17 cellular contexts compared by ENCODE assay signal in genomic region chr9:68919666-68920065, GRCh38.
A peak's percentile ranks its signal among the peaks of the same experiment; 100 is the strongest.
DNase-seq lines count a peak whose midpoint lies in the region; ATAC-seq and TF ChIP-seq lines count a peak whose summit lies in the region.
"Had no signal": no experiment of that assay in that cellular context is flagged by ENCODE, and none has a peak within 500 bp of the region (broad histone marks: within the 10 kb centered on the region; RNA-seq: fewer than 3 reads in every experiment).

No MANE protein-coding gene starts in this region.

- no peak for TF ChIP-seq CTCF in PC-3 (conservative IDR thresholded peaks at IDR 0.05; ENCODE audit: low read depth, low read length)

- CTCF ChIA-PET in PC-3 (lab: Charles Lee): no interaction called here

- no peaks in the 10 kb centered on the region for H4K20me1 ChIP-seq in PC-3 (ENCODE audit: low read length)

- no peaks in the 10 kb centered on the region for H3K9me3 ChIP-seq in PC-3 (ENCODE audit: low read length)
- H3K9me3 ChIP-seq: pancreas had no signal

- no peak overlapping the region for H2AFZ ChIP-seq in PC-3 (ENCODE audit: low read length)

- no peaks in the 10 kb centered on the region for H3K27me3 Mint-ChIP-seq in activated T-helper 2 cell treated with anti-CD3 and anti-CD28 coated beads, Interferon-gamma antibody, Interleukin-2, Interleukin-4, amounts not matched to agents 10 μg/mL and 5 μg/mL and 100 μg/mL, durations not matched to agents 14 hours and 24 hours and 36 hours (ENCODE audit: low read depth)

- H3K36me3 Mint-ChIP-seq in activated T-helper 2 cell treated with anti-CD3 and anti-CD28 coated beads, Interferon-gamma antibody, Interleukin-2, Interleukin-4, amounts not matched to agents 10 μg/mL and 5 μg/mL and 100 μg/mL, durations not matched to agents 14 hours and 24 hours and 36 hours (ENCODE audit: low read depth): peaks cover 67% of the 10 kb centered on the region

- H3K36me3 ChIP-seq in PC-3 (ENCODE audit: low read depth, low read length): no peaks in the 10 kb centered on the region
- H3K36me3 ChIP-seq: pancreas had no signal

- H3K4me1 ChIP-seq in PC-3 (ENCODE audit: insufficient read depth, low read length): no peaks in the 10 kb centered on the region

- ATAC-seq in GM18502 (IDR thresholded peaks at IDR 0.05; ENCODE audit: poor library complexity, unreplicated experiment) (peak; percentile 48), GM21360 (IDR thresholded peaks at IDR 0.05; ENCODE audit: unreplicated experiment) (peak; percentile 39), HG03108 (IDR thresholded peaks at IDR 0.05; ENCODE audit: unreplicated experiment) (peak; percentile 61), PC-3 (no peak)

- no peaks in the 10 kb centered on the region for H3K9me2 ChIP-seq in PC-3 (replicated peaks; ENCODE audit: low read length)

- H3K27ac ChIP-seq in PC-3 (ENCODE audit: low read length): no peak overlapping the region
- H3K27ac ChIP-seq: pancreas had no signal

- H3K79me2 ChIP-seq in PC-3 (ENCODE audit: low read length): no peaks in the 10 kb centered on the region

- no peak overlapping the region for H3K4me2 ChIP-seq in PC-3 (ENCODE audit: low read length)

- peaks cover 36% of the 10 kb centered on the region for H3K4me1 Mint-ChIP-seq in activated T-helper 2 cell treated with anti-CD3 and anti-CD28 coated beads, Interferon-gamma antibody, Interleukin-2, Interleukin-4, amounts not matched to agents 10 μg/mL and 5 μg/mL and 100 μg/mL, durations not matched to agents 14 hours and 24 hours and 36 hours (ENCODE audit: low read depth)

- no peaks in the 10 kb centered on the region for H3K9me3 Mint-ChIP-seq in activated T-helper 2 cell treated with anti-CD3 and anti-CD28 coated beads, Interferon-gamma antibody, Interleukin-2, Interleukin-4, amounts not matched to agents 10 μg/mL and 5 μg/mL and 100 μg/mL, durations not matched to agents 14 hours and 24 hours and 36 hours

- POLR2A ChIA-PET in PC-3 (lab: Charles Lee; ENCODE audit: unreplicated experiment): no interaction called here

- peaks cover 27% of the 10 kb centered on the region for H3K27me3 ChIP-seq in PC-3 (ENCODE audit: low read length)
- H3K27me3 ChIP-seq: pancreas had no signal

- no peak overlapping the region for H3K9ac ChIP-seq in PC-3 (ENCODE audit: low read length)

- intact Hi-C loops in activated T-helper 2 cell treated with anti-CD3 and anti-CD28 coated beads, Interferon-gamma antibody, Interleukin-2, Interleukin-4, amounts not matched to agents 10 μg/mL and 5 μg/mL and 100 μg/mL, durations not matched to agents 14 hours and 24 hours and 36 hours (cut with micrococcal nuclease): loop anchor here (2.0 to 5.0 kb wide), 2 partner anchors 29 to 78 kb away; no protein-coding TSS in a partner anchor
- intact Hi-C loops in PC-3 (cut with micrococcal nuclease): no loop called here

- no peaks in the 10 kb centered on the region for H3F3A ChIP-seq in PC-3 (ENCODE audit: low read length, unreplicated experiment)

- peak overlapping the region; percentile 51 for H3K27ac Mint-ChIP-seq in activated T-helper 2 cell treated with anti-CD3 and anti-CD28 coated beads, Interferon-gamma antibody, Interleukin-2, Interleukin-4, amounts not matched to agents 10 μg/mL and 5 μg/mL and 100 μg/mL, durations not matched to agents 14 hours and 24 hours and 36 hours

- H3K4me3 Mint-ChIP-seq in activated T-helper 2 cell treated with anti-CD3 and anti-CD28 coated beads, Interferon-gamma antibody, Interleukin-2, Interleukin-4, amounts not matched to agents 10 μg/mL and 5 μg/mL and 100 μg/mL, durations not matched to agents 14 hours and 24 hours and 36 hours (ENCODE audit: low read depth): no peak overlapping the region

- no peak overlapping the region for H3K4me3 ChIP-seq in PC-3 (ENCODE audit: low read length)
- H3K4me3 ChIP-seq: pancreas had no signal

- BruUV-seq in PC-3 (replicated peaks; lab: Mats Ljungman, UMichigan): no TSS peak

- DNase-seq in activated T-helper 2 cell treated with anti-CD3 and anti-CD28 coated beads, Interferon-gamma antibody, Interleukin-2, Interleukin-4, amounts not matched to agents 10 μg/mL and 5 μg/mL and 100 μg/mL, durations not matched to agents 14 hours and 24 hours and 36 hours (ENCODE audit: low spot score): no peak
- DNase-seq in UCSD-AML1 (lab: John Stamatoyannopoulos, UW; ENCODE audit: unreplicated experiment) (no peak), NCI-H2107 treated with DMSO at 0.1 percent for 48 hours (lab: John Stamatoyannopoulos, UW; ENCODE audit: unreplicated experiment) (no peak), PC-3 (no peak)
- no peak for DNase-seq in stimulated activated CD4-positive, alpha-beta T cell treated with anti-CD3 and anti-CD28 coated beads, Interleukin-4, amount 100 ng/mL, for 24 hours
- DNase-seq: activated CD4-positive, alpha-beta T cell treated with anti-CD3 and anti-CD28 coated beads for 4 hours; activated naive CD4-positive, alpha-beta T cell treated with Interleukin-2 at 50 U/mL for 16 hours; C1 segment of cervical spinal cord; cerebellar nuclear complex; erythroblast; mammary epithelial cell; NCI-H1694; NCI-H82; pancreas had no signal
